19 cellular contexts compared by ENCODE assay signal in the genomic region with DNA sequence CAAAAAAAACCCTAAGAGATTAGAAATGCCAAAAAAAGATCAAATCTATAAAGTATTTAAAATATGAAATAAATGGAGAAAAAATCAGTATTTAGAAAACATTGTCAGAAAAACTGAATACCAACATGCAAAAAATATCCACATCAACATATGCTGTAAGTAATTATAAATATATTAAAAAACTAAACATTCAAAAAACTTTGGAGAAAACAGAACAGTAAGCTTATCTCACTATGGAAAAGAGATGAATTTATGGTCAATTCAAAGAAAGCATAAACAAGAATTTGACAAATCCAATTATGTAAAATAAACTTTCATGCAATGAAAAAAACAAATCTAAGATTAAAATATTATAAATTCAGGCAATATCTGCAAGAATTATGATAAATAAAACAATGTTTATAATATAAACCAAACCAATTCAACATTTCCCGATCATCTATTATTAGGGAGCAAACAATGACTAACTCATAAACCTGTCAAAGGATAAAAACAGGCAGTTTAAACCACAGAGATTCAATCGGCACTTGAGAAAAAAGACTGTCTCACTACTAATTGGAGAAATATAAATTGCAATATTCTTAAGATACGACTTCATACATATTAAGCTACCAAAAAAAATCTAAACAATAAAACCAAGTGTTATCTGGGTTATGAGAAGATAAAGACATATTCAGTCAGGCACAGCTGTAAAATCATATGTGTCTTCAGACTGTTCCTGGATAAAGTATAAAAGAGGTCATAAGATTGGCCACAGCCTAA. TPM values are rescaled to one million over a fixed set of nuclear protein-coding genes. Genes with fewer than 3 reads are reported as not detected.
DNase-seq lines count a peak whose midpoint lies in the region; ATAC-seq and TF ChIP-seq lines count a peak whose summit lies in the region.
"Had no signal": no experiment of that assay in that cellular context is flagged by ENCODE, and none has a peak within 500 bp of the region (broad histone marks: within the 10 kb centered on the region; RNA-seq: fewer than 3 reads in every experiment).

No MANE protein-coding gene starts in this region.

- H4K20me1 ChIP-seq in PC-3 (ENCODE audit: low read length) = no peaks in the 10 kb centered on the region

- peaks cover 48% of the 10 kb centered on the region for H3K4me1 ChIP-seq in PC-3 (ENCODE audit: insufficient read depth, low read length)

- ATAC-seq in PC-3 (0 out of 2 replicates have a peak, but pooled peaks have one; percentile 23), GM21390 (IDR thresholded peaks at IDR 0.05; ENCODE audit: unreplicated experiment) (no peak)
- ATAC-seq: gastrocnemius medialis, left lobe of liver had no signal

- CTCF ChIA-PET in PC-3 (lab: Charles Lee) = no interaction called here

- H3K4me3 ChIP-seq in PC-3 (ENCODE audit: low read length) = peak overlapping the region; percentile 22; the same call in 1 of the 2 replicates
- H3K4me3 ChIP-seq: coronary artery, gastrocnemius medialis, tibial artery had no signal

- no peak overlapping the region for H3K9ac ChIP-seq in PC-3 (ENCODE audit: low read length)

- no peaks in the 10 kb centered on the region for H3K9me2 ChIP-seq in PC-3 (replicated peaks; ENCODE audit: low read length)

- intact Hi-C loops in PC-3 (cut with micrococcal nuclease) = no loop called here

- H3K27ac Mint-ChIP-seq in chondrocyte (ENCODE audit: unreplicated experiment) (peak overlapping the region; percentile 12), osteocyte (ENCODE audit: unreplicated experiment) (peak overlapping the region; percentile 44)
- H3K27ac Mint-ChIP-seq: activated naive CD4-positive, alpha-beta T cell treated with anti-CD3 and anti-CD28 coated beads for 36 hours had no signal

- POLR2A ChIA-PET in PC-3 (lab: Charles Lee; ENCODE audit: unreplicated experiment) = no interaction called here

- H3K27me3 ChIP-seq in PC-3 (ENCODE audit: low read length) = no peaks in the 10 kb centered on the region
- H3K27me3 ChIP-seq: gastrocnemius medialis, SJSA1, tibial artery had no signal

- H3K4me2 ChIP-seq in PC-3 (ENCODE audit: low read length) = peak overlapping the region; percentile 46

- peak overlapping the region; percentile 68 for H3K27ac ChIP-seq in PC-3 (ENCODE audit: low read length)
- H3K27ac ChIP-seq: C4-2B, coronary artery, gastrocnemius medialis, tibial artery had no signal

- H3K4me3 Mint-ChIP-seq in chondrocyte (ENCODE audit: unreplicated experiment) (no peak overlapping the region), osteocyte (ENCODE audit: unreplicated experiment) (no peak overlapping the region)
- H3K4me3 Mint-ChIP-seq: activated naive CD4-positive, alpha-beta T cell treated with anti-CD3 and anti-CD28 coated beads for 36 hours had no signal

- no peak for TF ChIP-seq CTCF in PC-3 (conservative IDR thresholded peaks at IDR 0.05; ENCODE audit: low read depth, low read length)
- no peak for TF ChIP-seq CTCF in chondrocyte (IDR thresholded peaks at IDR 0.05)
- no peak for TF ChIP-seq CTCF in osteocyte (IDR thresholded peaks at IDR 0.05)

- BruUV-seq in PC-3 (replicated peaks; lab: Mats Ljungman, UMichigan) = no TSS peak

- peaks cover 5% of the 10 kb centered on the region for H3F3A ChIP-seq in PC-3 (ENCODE audit: low read length, unreplicated experiment)

- no peaks in the 10 kb centered on the region for H3K9me3 ChIP-seq in PC-3 (ENCODE audit: low read length)
- H3K9me3 ChIP-seq: gastrocnemius medialis, SJSA1, tibial artery had no signal

- peaks cover 84% of the 10 kb centered on the region for H3K79me2 ChIP-seq in PC-3 (ENCODE audit: low read length)

- H3K4me1 Mint-ChIP-seq in chondrocyte (ENCODE audit: low read depth) (peaks cover 55% of the 10 kb centered on the region), osteocyte (ENCODE audit: unreplicated experiment) (peaks cover 51% of the 10 kb centered on the region)

- no peaks in the 10 kb centered on the region for H3K36me3 Mint-ChIP-seq in chondrocyte (ENCODE audit: low read depth)
- H3K36me3 Mint-ChIP-seq in osteocyte (ENCODE audit: unreplicated experiment) = no peaks in the 10 kb centered on the region

- H3K9me3 Mint-ChIP-seq in chondrocyte (ENCODE audit: low read depth) (no peaks in the 10 kb centered on the region), osteocyte (ENCODE audit: unreplicated experiment) (no peaks in the 10 kb centered on the region)
- H3K9me3 Mint-ChIP-seq: activated naive CD4-positive, alpha-beta T cell treated with anti-CD3 and anti-CD28 coated beads for 36 hours had no signal

- peaks cover 5% of the 10 kb centered on the region; the same call in 1 of the 2 replicates for H3K36me3 ChIP-seq in PC-3 (ENCODE audit: low read depth, low read length)
- H3K36me3 ChIP-seq: gastrocnemius medialis, SJSA1 had no signal

- peak in 2 of 3 experiments; percentile 5 to 62 for DNase-seq in NCI-H1417 (lab: John Stamatoyannopoulos, UW)
- DNase-seq in NCI-H1417 treated with DMSO at 0.1 percent for 48 hours (lab: John Stamatoyannopoulos, UW) = no peak
- DNase-seq in PC-3 = peak; percentile 42
- no peak for DNase-seq in chondrocyte (ENCODE audit: low spot score)
- no peak for DNase-seq in osteocyte (ENCODE audit: extremely low spot score, unreplicated experiment)
- DNase-seq in AG08395 (ENCODE audit: low spot score) = no peak
- DNase-seq in Kasumi-1 (lab: John Stamatoyannopoulos, UW) = no peak
- DNase-seq: 8988T; activated naive CD4-positive, alpha-beta T cell treated with anti-CD3 and anti-CD28 coated beads for 36 hours; gastrocnemius medialis; NCI-H2081; NCI-H524; stimulated activated naive CD4-positive, alpha-beta T cell treated with Interleukin-2 at 50 U/mL for 16 hours; tibial artery had no signal

- H2AFZ ChIP-seq in PC-3 (ENCODE audit: low read length) = no peak overlapping the region

- H3K27me3 Mint-ChIP-seq in chondrocyte (ENCODE audit: low read depth) (no peaks in the 10 kb centered on the region), osteocyte (ENCODE audit: unreplicated experiment) (no peaks in the 10 kb centered on the region)

RNA-seq across cellular contexts. Expression of a gene that starts 21.8 kb away (rescaled TPM):
- 17.1 and 17.3 TPM in 2 replicates for total RNA-seq in PC-3 (2014; rRNA removed)
- 13.5 to 17.9 TPM (median 15.7 TPM) in 3 replicates for total RNA-seq in chondrocyte
- total RNA-seq in osteocyte = 17.5 and 18.4 TPM in 2 replicates

Comparison
In these comparisons a context has a peak if more than half of its experiments do, and no peak if none do; other contexts are left out.
1. DNase-seq: peak in NCI-H1417 (2 of 3) and PC-3 (single experiment); none in NCI-H1417 treated with DMSO at 0.1 percent for 48 hours (single experiment), chondrocyte (single experiment), osteocyte (single experiment), AG08395 (single experiment) and Kasumi-1 (0 of 2).